Comparison of ENCODE assay signal across 18 cellular contexts in genomic region chr9:89664010-89664409, GRCh38.
"Had no signal": no experiment of that assay in that cellular context is flagged by ENCODE, and none has a peak within 500 bp of the region (broad histone marks: within the 10 kb centered on the region; RNA-seq: fewer than 3 reads in every experiment).

No MANE protein-coding gene starts in this region.

- ATAC-seq: activated CD8-positive, alpha-beta T cell treated with anti-CD3 and anti-CD28 coated beads, Interleukin-2, amount 10 ng/mL, durations not matched to agents 7 days and 5 days; activated T-cell treated with anti-CD3 and anti-CD28 coated beads, Interleukin-2, amount 50 U/mL, for 72 hours; stimulated activated memory B cell treated with anti-CD40 and anti-IgM and Interleukin-4, amounts not matched to agents 10 μg/mL and 1 μg/mL and 100 μg/mL, for 72 hours had no signal

- H3K27me3 ChIP-seq: tibial nerve had no signal

- H3K36me3 ChIP-seq: tibial nerve had no signal

- H3K27ac Mint-ChIP-seq: activated B cell treated with CpG ODN at 0.5 μM for 24 hours; activated CD4-positive, alpha-beta T cell treated with anti-CD3 and anti-CD28 coated beads, Interleukin-2, amount 10 ng/mL, durations not matched to agents 24 days and 14 days; activated CD8-positive, alpha-beta T cell treated with anti-CD3 and anti-CD28 coated beads, Interleukin-2, amount 10 ng/mL, durations not matched to agents 7 days and 5 days; activated naive CD4-positive, alpha-beta T cell treated with anti-CD3 and anti-CD28 coated beads, Interleukin-2, amount 50 U/mL, for 72 hours; activated T-cell treated with anti-CD3 and anti-CD28 coated beads, Interleukin-2, amount 50 U/mL, for 72 hours; mesothelial cell of epicardium; stimulated activated memory B cell treated with anti-CD40 and anti-IgM and Interleukin-4, amounts not matched to agents 10 μg/mL and 1 μg/mL and 100 μg/mL, for 72 hours had no signal

- H3K36me3 Mint-ChIP-seq: activated naive CD4-positive, alpha-beta T cell treated with anti-CD3 and anti-CD28 coated beads, Interleukin-2, amount 50 U/mL, for 72 hours; mesothelial cell of epicardium; stimulated activated memory B cell treated with anti-CD40 and anti-IgM and Interleukin-4, amounts not matched to agents 10 μg/mL and 1 μg/mL and 100 μg/mL, for 72 hours had no signal

- FAIRE-seq: colon, endothelial cell of umbilical vein had no signal

- H3K9me3 Mint-ChIP-seq: activated B cell treated with CpG ODN at 0.5 μM for 24 hours; activated CD4-positive, alpha-beta T cell treated with anti-CD3 and anti-CD28 coated beads, Interleukin-2, amount 10 ng/mL, durations not matched to agents 24 days and 14 days; activated naive CD4-positive, alpha-beta T cell treated with anti-CD3 and anti-CD28 coated beads, Interleukin-2, amount 50 U/mL, for 72 hours; activated T-cell treated with anti-CD3 and anti-CD28 coated beads, Interleukin-2, amount 50 U/mL, for 72 hours; mesothelial cell of epicardium; stimulated activated memory B cell treated with anti-CD40 and anti-IgM and Interleukin-4, amounts not matched to agents 10 μg/mL and 1 μg/mL and 100 μg/mL, for 72 hours; T-helper 1 cell treated with Interleukin-12 subunit alpha and Interleukin-12 subunit beta and Interleukin-4 antibody, amounts not matched to agents 30 μg/mL and 1 μg/mL, for 36 hours had no signal

- H3K9me3 ChIP-seq: tibial nerve had no signal

- DNase-seq: activated B cell treated with CpG ODN at 0.5 μM for 24 hours; activated CD4-positive, alpha-beta T cell treated with anti-CD3 and anti-CD28 coated beads, Interleukin-2, amount 10 ng/mL, durations not matched to agents 24 days and 14 days; activated CD8-positive, alpha-beta memory T cell treated with anti-CD3 and anti-CD28 coated beads, Interleukin-2, amount 50 U/mL, for 4 hours; activated CD8-positive, alpha-beta T cell treated with anti-CD3 and anti-CD28 coated beads, Interleukin-2, amount 10 ng/mL, durations not matched to agents 7 days and 5 days; activated gamma-delta T cell; activated T-cell treated with anti-CD3 and anti-CD28 coated beads, Interleukin-2, amount 50 U/mL, for 72 hours; caudate nucleus; effector CD4-positive, alpha-beta T cell; foreskin fibroblast; stimulated activated CD4-positive, alpha-beta T cell treated with anti-CD3 and anti-CD28 coated beads, Interleukin-2, amount 100 ng/mL, for 48 hours had no signal

- H3K4me3 Mint-ChIP-seq: activated B cell treated with CpG ODN at 0.5 μM for 24 hours; activated CD4-positive, alpha-beta T cell treated with anti-CD3 and anti-CD28 coated beads, Interleukin-2, amount 10 ng/mL, durations not matched to agents 24 days and 14 days; activated CD8-positive, alpha-beta T cell treated with anti-CD3 and anti-CD28 coated beads, Interleukin-2, amount 10 ng/mL, durations not matched to agents 7 days and 5 days; activated T-cell treated with anti-CD3 and anti-CD28 coated beads, Interleukin-2, amount 50 U/mL, for 72 hours; mesothelial cell of epicardium; stimulated activated memory B cell treated with anti-CD40 and anti-IgM and Interleukin-4, amounts not matched to agents 10 μg/mL and 1 μg/mL and 100 μg/mL, for 72 hours; T-helper 1 cell treated with Interleukin-12 subunit alpha and Interleukin-12 subunit beta and Interleukin-4 antibody, amounts not matched to agents 30 μg/mL and 1 μg/mL, for 36 hours had no signal

- H3K4me3 ChIP-seq: lung, tibial nerve had no signal
